1 cellular context compared by ENCODE assay signal in the genomic region with DNA sequence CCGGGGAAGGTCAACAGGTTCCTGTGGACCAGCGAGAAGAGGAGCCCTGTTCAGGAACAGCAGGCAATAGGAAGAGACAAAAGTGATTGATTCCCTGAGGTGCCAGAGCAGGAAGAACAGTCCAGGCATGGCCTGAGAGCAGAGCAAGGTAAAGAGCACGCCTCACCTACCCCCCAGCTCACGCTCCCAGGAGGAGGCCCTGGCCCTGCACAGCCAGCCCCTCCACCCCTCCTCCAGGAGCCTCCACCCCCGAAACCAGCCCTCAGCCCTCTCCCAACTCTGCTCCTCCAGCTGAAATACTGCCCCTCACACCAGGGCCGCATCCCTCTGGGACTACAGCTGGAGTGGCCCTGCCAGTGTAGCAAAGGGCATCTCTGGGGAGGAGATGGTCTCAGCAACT.
TF ChIP-seq lines count a peak whose summit lies in the region.

No MANE protein-coding gene starts in this region.

TF ChIP-seq in WTC11, 78 proteins besides CTCF, POLR2A, EP300 and RAD21 (continued from another document):
- TF ChIP-seq, protein P1, sequence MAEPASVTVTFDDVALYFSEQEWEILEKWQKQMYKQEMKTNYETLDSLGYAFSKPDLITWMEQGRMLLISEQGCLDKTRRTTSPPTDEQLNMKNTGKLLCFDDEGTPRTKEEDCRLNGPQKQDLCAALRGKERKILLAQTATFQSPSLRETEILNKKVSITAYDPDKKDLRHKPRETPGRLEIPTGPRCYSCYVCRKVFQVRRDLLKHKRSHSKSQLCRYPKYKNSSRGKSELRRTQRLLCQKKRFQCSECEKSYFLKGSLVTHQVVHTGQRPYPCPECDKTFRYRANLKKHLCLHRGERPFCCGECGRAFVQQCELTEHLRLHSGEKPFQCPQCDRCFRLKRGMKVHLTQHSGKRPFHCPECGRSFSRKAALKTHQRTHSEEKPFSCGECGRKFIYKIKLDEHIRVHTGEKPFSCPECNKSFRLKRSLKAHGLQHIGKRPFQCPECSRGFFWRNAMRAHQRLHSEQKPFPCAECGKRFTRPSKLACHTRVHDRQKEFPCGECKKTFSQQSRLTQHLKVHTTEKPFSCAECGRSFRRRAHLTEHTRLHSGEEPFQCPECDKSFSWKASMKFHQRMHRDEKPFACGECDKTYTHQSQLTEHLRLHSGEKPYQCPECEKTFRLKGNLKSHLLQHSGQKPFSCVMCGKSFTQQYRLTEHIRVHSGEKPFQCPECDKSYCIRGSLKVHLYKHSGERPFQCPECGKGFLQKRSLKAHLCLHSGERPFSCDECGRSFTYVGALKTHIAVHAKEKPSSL (CRISPR knock-in tag; conservative IDR thresholded peaks at IDR 0.05): no peak
- TF ChIP-seq NFE2L1 (CRISPR knock-in tag; IDR thresholded peaks at IDR 0.05) (no peak), ELF4 (CRISPR knock-in tag; IDR thresholded peaks at IDR 0.05; ENCODE audit: low read depth) (no peak), RORB (CRISPR knock-in tag; IDR thresholded peaks at IDR 0.05) (no peak), TP53 (CRISPR knock-in tag; IDR thresholded peaks at IDR 0.05) (no peak), NR1H2 (CRISPR knock-in tag; IDR thresholded peaks at IDR 0.05) (no peak), NFATC4 (CRISPR knock-in tag; IDR thresholded peaks at IDR 0.05) (no peak), ZNF416 (CRISPR knock-in tag; IDR thresholded peaks at IDR 0.05) (no peak)
- TF ChIP-seq, protein P2, sequence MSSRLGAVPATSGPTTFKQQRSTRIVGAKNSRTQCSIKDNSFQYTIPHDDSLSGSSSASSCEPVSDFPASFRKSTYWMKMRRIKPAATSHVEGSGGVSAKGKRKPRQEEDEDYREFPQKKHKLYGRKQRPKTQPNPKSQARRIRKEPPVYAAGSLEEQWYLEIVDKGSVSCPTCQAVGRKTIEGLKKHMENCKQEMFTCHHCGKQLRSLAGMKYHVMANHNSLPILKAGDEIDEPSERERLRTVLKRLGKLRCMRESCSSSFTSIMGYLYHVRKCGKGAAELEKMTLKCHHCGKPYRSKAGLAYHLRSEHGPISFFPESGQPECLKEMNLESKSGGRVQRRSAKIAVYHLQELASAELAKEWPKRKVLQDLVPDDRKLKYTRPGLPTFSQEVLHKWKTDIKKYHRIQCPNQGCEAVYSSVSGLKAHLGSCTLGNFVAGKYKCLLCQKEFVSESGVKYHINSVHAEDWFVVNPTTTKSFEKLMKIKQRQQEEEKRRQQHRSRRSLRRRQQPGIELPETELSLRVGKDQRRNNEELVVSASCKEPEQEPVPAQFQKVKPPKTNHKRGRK (CRISPR knock-in tag; IDR thresholded peaks at IDR 0.05; ENCODE audit: borderline replicate concordance): no peak
- TF ChIP-seq, protein P3, sequence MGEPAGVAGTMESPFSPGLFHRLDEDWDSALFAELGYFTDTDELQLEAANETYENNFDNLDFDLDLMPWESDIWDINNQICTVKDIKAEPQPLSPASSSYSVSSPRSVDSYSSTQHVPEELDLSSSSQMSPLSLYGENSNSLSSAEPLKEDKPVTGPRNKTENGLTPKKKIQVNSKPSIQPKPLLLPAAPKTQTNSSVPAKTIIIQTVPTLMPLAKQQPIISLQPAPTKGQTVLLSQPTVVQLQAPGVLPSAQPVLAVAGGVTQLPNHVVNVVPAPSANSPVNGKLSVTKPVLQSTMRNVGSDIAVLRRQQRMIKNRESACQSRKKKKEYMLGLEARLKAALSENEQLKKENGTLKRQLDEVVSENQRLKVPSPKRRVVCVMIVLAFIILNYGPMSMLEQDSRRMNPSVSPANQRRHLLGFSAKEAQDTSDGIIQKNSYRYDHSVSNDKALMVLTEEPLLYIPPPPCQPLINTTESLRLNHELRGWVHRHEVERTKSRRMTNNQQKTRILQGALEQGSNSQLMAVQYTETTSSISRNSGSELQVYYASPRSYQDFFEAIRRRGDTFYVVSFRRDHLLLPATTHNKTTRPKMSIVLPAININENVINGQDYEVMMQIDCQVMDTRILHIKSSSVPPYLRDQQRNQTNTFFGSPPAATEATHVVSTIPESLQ (CRISPR knock-in tag; IDR thresholded peaks at IDR 0.05): no peak
- TF ChIP-seq, protein P4, sequence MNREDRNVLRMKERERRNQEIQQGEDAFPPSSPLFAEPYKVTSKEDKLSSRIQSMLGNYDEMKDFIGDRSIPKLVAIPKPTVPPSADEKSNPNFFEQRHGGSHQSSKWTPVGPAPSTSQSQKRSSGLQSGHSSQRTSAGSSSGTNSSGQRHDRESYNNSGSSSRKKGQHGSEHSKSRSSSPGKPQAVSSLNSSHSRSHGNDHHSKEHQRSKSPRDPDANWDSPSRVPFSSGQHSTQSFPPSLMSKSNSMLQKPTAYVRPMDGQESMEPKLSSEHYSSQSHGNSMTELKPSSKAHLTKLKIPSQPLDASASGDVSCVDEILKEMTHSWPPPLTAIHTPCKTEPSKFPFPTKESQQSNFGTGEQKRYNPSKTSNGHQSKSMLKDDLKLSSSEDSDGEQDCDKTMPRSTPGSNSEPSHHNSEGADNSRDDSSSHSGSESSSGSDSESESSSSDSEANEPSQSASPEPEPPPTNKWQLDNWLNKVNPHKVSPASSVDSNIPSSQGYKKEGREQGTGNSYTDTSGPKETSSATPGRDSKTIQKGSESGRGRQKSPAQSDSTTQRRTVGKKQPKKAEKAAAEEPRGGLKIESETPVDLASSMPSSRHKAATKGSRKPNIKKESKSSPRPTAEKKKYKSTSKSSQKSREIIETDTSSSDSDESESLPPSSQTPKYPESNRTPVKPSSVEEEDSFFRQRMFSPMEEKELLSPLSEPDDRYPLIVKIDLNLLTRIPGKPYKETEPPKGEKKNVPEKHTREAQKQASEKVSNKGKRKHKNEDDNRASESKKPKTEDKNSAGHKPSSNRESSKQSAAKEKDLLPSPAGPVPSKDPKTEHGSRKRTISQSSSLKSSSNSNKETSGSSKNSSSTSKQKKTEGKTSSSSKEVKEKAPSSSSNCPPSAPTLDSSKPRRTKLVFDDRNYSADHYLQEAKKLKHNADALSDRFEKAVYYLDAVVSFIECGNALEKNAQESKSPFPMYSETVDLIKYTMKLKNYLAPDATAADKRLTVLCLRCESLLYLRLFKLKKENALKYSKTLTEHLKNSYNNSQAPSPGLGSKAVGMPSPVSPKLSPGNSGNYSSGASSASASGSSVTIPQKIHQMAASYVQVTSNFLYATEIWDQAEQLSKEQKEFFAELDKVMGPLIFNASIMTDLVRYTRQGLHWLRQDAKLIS (CRISPR knock-in tag; IDR thresholded peaks at IDR 0.05; ENCODE audit: borderline replicate concordance): no peak
TF ChIP-seq in WTC11: peak in this region for 0.
